ENCODE assay signal across 1 cellular context in the genomic region with DNA sequence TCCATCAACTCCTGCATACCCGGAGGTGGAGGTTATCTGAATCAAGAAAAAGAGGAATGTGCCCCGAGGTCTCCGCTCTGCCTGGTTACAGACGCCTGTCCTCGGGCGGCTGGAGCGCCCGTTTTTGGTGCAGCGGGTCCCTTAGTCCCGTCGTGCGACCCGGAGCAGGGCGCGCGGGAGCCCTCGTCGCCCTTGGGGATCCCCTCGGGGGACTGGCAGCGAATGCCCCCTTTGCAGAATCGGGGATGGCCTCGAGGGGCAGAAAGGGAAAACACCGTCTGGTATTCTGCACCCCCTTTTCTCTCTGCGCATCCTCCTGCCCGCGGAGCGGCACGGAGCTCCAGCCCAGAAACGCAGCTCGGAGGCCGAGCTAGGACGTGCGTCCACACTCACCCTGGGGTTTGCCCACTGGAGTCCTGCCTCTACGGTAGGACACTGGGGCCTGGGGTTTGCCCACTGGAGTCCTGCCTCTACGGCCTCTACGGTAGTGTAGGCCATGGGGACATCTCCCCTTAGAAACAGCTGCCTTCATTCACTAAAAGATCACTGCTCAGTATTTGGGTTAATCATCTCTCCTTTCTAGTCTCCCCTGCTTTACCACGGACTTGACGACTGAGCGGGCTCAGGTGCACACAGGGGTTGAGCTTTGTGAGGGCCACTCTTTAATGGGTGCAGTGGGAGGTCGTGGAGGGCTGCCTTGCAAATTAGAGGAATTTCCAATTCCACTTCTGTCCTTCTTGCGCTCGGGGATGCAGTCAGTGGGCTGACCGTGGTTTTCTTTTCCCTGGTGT.
TF ChIP-seq lines count a peak whose summit lies in the region.

No MANE protein-coding gene starts in this region.

TF ChIP-seq in GM12878, 131 proteins besides CTCF, POLR2A, EP300 and RAD21:
- TF ChIP-seq, protein P1, sequence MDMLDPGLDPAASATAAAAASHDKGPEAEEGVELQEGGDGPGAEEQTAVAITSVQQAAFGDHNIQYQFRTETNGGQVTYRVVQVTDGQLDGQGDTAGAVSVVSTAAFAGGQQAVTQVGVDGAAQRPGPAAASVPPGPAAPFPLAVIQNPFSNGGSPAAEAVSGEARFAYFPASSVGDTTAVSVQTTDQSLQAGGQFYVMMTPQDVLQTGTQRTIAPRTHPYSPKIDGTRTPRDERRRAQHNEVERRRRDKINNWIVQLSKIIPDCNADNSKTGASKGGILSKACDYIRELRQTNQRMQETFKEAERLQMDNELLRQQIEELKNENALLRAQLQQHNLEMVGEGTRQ (IDR thresholded peaks at IDR 0.05; ENCODE audit: borderline replicate concordance, low read depth, low read length) = no peak
- no peak for TF ChIP-seq TCF7 (IDR thresholded peaks at IDR 0.05; ENCODE audit: borderline replicate concordance)
- TF ChIP-seq ATF7 (IDR thresholded peaks at IDR 0.05; ENCODE audit: low read depth) = no peak
- no peak for TF ChIP-seq POLR2AphosphoS5 (IDR thresholded peaks at IDR 0.05; ENCODE audit: low read length)
- TF ChIP-seq, protein P2, sequence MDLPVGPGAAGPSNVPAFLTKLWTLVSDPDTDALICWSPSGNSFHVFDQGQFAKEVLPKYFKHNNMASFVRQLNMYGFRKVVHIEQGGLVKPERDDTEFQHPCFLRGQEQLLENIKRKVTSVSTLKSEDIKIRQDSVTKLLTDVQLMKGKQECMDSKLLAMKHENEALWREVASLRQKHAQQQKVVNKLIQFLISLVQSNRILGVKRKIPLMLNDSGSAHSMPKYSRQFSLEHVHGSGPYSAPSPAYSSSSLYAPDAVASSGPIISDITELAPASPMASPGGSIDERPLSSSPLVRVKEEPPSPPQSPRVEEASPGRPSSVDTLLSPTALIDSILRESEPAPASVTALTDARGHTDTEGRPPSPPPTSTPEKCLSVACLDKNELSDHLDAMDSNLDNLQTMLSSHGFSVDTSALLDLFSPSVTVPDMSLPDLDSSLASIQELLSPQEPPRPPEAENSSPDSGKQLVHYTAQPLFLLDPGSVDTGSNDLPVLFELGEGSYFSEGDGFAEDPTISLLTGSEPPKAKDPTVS (IDR thresholded peaks at IDR 0.05; ENCODE audit: low read depth, low read length) = no peak
- no peak for TF ChIP-seq CBX3 (IDR thresholded peaks at IDR 0.05; ENCODE audit: borderline replicate concordance, low read depth)
- no peak for TF ChIP-seq FOS (IDR thresholded peaks at IDR 0.05; ENCODE audit: borderline replicate concordance, extremely low read depth, insufficient read length)
